In genomic region chr5:159120446-159120845, GRCh38 we compare ENCODE assay signal across 1 cellular context.
TF ChIP-seq lines count a peak whose summit lies in the region.

No MANE protein-coding gene starts in this region.

TF ChIP-seq in WTC11, 78 proteins besides CTCF, POLR2A, EP300 and RAD21 (continued from another document):
- TF ChIP-seq ZMAT4 (CRISPR knock-in tag; IDR thresholded peaks at IDR 0.05) (no peak), SOX15 (CRISPR knock-in tag; IDR thresholded peaks at IDR 0.05) (no peak), NR1H2 (CRISPR knock-in tag; IDR thresholded peaks at IDR 0.05) (no peak), CREM (CRISPR knock-in tag; IDR thresholded peaks at IDR 0.05) (no peak), CREB1 (CRISPR knock-in tag; IDR thresholded peaks at IDR 0.05) (no peak), SMAD4 (CRISPR knock-in tag; IDR thresholded peaks at IDR 0.05) (no peak), ZNF512 (CRISPR knock-in tag; IDR thresholded peaks at IDR 0.05; ENCODE audit: borderline replicate concordance) (no peak), ZNF416 (CRISPR knock-in tag; IDR thresholded peaks at IDR 0.05) (no peak)
TF ChIP-seq in WTC11: peak in this region for 0.
